Comparison of ENCODE assay signal across 20 cellular contexts in the genomic region with DNA sequence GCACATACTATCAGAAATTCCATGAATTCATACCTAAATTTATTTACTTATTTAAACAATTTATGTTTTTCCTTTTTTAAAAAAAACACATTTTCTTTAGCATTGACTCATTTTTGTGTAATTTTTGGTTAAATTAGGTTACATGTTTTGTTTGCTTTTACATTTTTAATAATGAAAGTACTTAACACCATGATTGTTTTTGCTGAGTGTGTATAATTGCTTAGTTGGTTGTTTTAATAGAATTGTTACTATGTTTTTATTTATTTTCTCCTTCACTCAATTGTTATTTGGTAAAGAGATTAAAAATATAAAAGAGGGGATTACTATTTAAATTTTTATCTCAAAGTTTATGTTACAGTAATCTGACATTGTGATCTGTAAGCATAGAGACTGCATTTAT.
"Had no signal": no experiment of that assay in that cellular context is flagged by ENCODE, and none has a peak within 500 bp of the region (broad histone marks: within the 10 kb centered on the region; RNA-seq: fewer than 3 reads in every experiment).

No MANE protein-coding gene starts in this region.

- H3K36me3 ChIP-seq: MG63, SJSA1 had no signal

- DNase-seq: Karpas-422, KG1, MG63, NCI-H1092 treated with DMSO at 0.1 percent for 48 hours, NCI-H1436, NCI-H187, NCI-H2029, NCI-H2081 treated with DMSO at 0.1 percent for 48 hours, NCI-H2171, NCI-H226, NCI-H446, NCI-H510A, NCI-H524 treated with DMSO at 0.1 percent for 48 hours, NCI-H69, NCI-H774, Right ventricle myocardium superior, RPMI8226, SIG-M5 had no signal

- H3K27ac ChIP-seq: SJSA1, SK-N-MC had no signal

- H3K27me3 ChIP-seq: MG63, SJSA1 had no signal

- H3K9me3 ChIP-seq: MG63, SJSA1 had no signal

- H3K4me1 ChIP-seq: SJSA1 had no signal

- H3K4me3 ChIP-seq: MG63, SJSA1, SK-N-MC had no signal
